In genomic region chr21:14737922-14738321, GRCh38 we compare ENCODE assay signal across 8 cellular contexts.
DNase-seq lines count a peak whose midpoint lies in the region; ATAC-seq, FAIRE-seq and TF ChIP-seq lines count a peak whose summit lies in the region.

No MANE protein-coding gene starts in this region.

- BruUV-seq in K562 (replicated peaks; lab: Mats Ljungman, UMichigan): no TSS peak

- TF ChIP-seq POLR2A in K562 (conservative IDR thresholded peaks at IDR 0.05): no peak

- peak; percentile 62 to 87 for TF ChIP-seq RAD21 in K562 (CRISPR knock-in tag; conservative IDR thresholded peaks at IDR 0.05 in 1 of 2, IDR thresholded peaks at IDR 0.05 in 1 of 2)

- peaks cover 2% of the 10 kb centered on the region; the same call in 1 of the 2 replicates for H3K9me3 ChIP-seq in K562 (replicated peaks; ENCODE audit: control insufficient read depth, insufficient read depth, low read depth, low read length)

- H3K4me1 Mint-ChIP-seq in stimulated activated naive B cell treated with anti-CD40 and anti-IgM and Interleukin-4, amounts not matched to agents 10 μg/mL and 1 μg/mL and 100 μg/mL, for 72 hours: peaks cover 18 to 45% of the 10 kb centered on the region in 2 donors

- peaks cover 0 to 42% of the 10 kb centered on the region in 2 experiments; a peak in 3 of 5 replicates for H3K4me1 ChIP-seq in K562 (replicated peaks in 1 of 2; ENCODE audit: control insufficient read depth in 2 of 2, insufficient read depth in 2 of 2, low read length in 2 of 2)

- no peaks in the 10 kb centered on the region for H4K20me1 ChIP-seq in K562 (replicated peaks; ENCODE audit: control insufficient read depth, insufficient read depth, low read length)

- no peak overlapping the region for H3K4me3 ChIP-seq in K562

- DNase-seq in NCI-H146 treated with DMSO at 0.1 percent for 48 hours (lab: John Stamatoyannopoulos, UW; ENCODE audit: unreplicated experiment) (peak; percentile 1), NCI-H146 (lab: John Stamatoyannopoulos, UW) (no peak), RPMI7951 (ENCODE audit: low read depth) (peak; percentile 3), K562 (ENCODE audit: extremely low read depth in 1 of 4, low spot score in 3 of 4) (peak in 3 of 4 experiments; percentile 39 to 88 (median 49)), kidney tubule cell (ENCODE audit: low spot score) (peak; percentile 63), NCI-H345 treated with DMSO at 0.1 percent for 48 hours (lab: John Stamatoyannopoulos, UW; ENCODE audit: unreplicated experiment) (no peak)
- peak; percentile 26 for DNase-seq in stimulated activated naive B cell treated with anti-CD40 and anti-IgM and Interleukin-4, amounts not matched to agents 10 μg/mL and 1 μg/mL and 100 μg/mL, for 72 hours

- peak overlapping the region; percentile 64; the same call in 1 of the 3 replicates for H3K27ac ChIP-seq in K562 (ENCODE audit: extremely low read depth, low read depth, low read length)

- POLR2A ChIA-PET in K562 (lab: Yijun Ruan, JAX): interaction anchor here (0.7 to 1.4 kb wide), 8 partner anchors 8 to 430 kb away, joined by 3 to 4 read pairs (median 3); partner anchors contain the start of gene HSPA13

- H3K36me3 ChIP-seq in K562 (ENCODE audit: control insufficient read depth, insufficient read depth, low read length): peaks cover 21% of the 10 kb centered on the region; the same call in 1 of the 3 replicates

- no peaks in the 10 kb centered on the region for H3K27me3 ChIP-seq in K562 (ENCODE audit: control insufficient read depth in 2 of 2, insufficient read depth in 2 of 2, low read length in 2 of 2)

- H3K79me2 ChIP-seq in K562 (ENCODE audit: control insufficient read depth, insufficient read depth, low read length): peaks cover 22% of the 10 kb centered on the region

- H3K27ac Mint-ChIP-seq in stimulated activated naive B cell treated with anti-CD40 and anti-IgM and Interleukin-4, amounts not matched to agents 10 μg/mL and 1 μg/mL and 100 μg/mL, for 72 hours: no peak overlapping the region

- FAIRE-seq in K562 (lab: Jason Lieb, UNC): peak; percentile 54

- in situ Hi-C loops in K562 (cut with MboI): no loop called here

- H2AFZ ChIP-seq in K562 (ENCODE audit: low read depth, low read length): peak overlapping the region; percentile 20; the same call in 1 of the 2 replicates

- intact Hi-C loops in K562 (cut with micrococcal nuclease): loop anchor here (1.0 to 5.0 kb wide), 6 partner anchors 34 to 286 kb away; no protein-coding TSS in a partner anchor

- no peaks in the 10 kb centered on the region for H3K27me3 Mint-ChIP-seq in stimulated activated naive B cell treated with anti-CD40 and anti-IgM and Interleukin-4, amounts not matched to agents 10 μg/mL and 1 μg/mL and 100 μg/mL, for 72 hours

- peaks cover 4 to 10% of the 10 kb centered on the region in 2 donors for H3K36me3 Mint-ChIP-seq in stimulated activated naive B cell treated with anti-CD40 and anti-IgM and Interleukin-4, amounts not matched to agents 10 μg/mL and 1 μg/mL and 100 μg/mL, for 72 hours

- ATAC-seq in HG03571 (IDR thresholded peaks at IDR 0.05; ENCODE audit: unreplicated experiment): peak; percentile 62
- ATAC-seq in K562: peak; percentile 79
- ATAC-seq in stimulated activated naive B cell treated with anti-CD40 and anti-IgM and Interleukin-4, amounts not matched to agents 10 μg/mL and 1 μg/mL and 100 μg/mL, for 72 hours (replicated peaks): peak; percentile 41 to 54

- no peaks in the 10 kb centered on the region for H3K9me1 ChIP-seq in K562 (ENCODE audit: control insufficient read depth, insufficient read depth, low read length)

- TF ChIP-seq CTCF in K562 (IDR thresholded peaks at IDR 0.05 in 2 of 3, conservative IDR thresholded peaks at IDR 0.05 in 1 of 3; ENCODE audit: insufficient read depth in 2 of 3, low read depth in 1 of 3, low read length in 3 of 3): peak; percentile 45 to 76 (median 61)

- TF ChIP-seq EP300 in K562 (IDR thresholded peaks at IDR 0.05; ENCODE audit: low read length): peak; percentile 44

- WGBS in K562 (ENCODE audit: insufficient coverage, low coverage, missing lambda C conversion rate): 15% methylated on average over 6 of the region's 6 CpGs

- CTCF ChIA-PET in K562 (lab: Yijun Ruan, JAX; ENCODE audit: low intra/inter-chr PET ratio): interaction anchor here (0.9 kb wide), 1 partner anchor 193 kb away, joined by 3 read pairs; no protein-coding TSS in a partner anchor

- no peak overlapping the region; the same call in 1 of the 2 replicates for H3K4me2 ChIP-seq in K562 (ENCODE audit: insufficient read depth, low read length)

- H3K9me3 Mint-ChIP-seq in stimulated activated naive B cell treated with anti-CD40 and anti-IgM and Interleukin-4, amounts not matched to agents 10 μg/mL and 1 μg/mL and 100 μg/mL, for 72 hours: peaks cover 0 to 2% of the 10 kb centered on the region in 2 donors

- H3K4me3 Mint-ChIP-seq in stimulated activated naive B cell treated with anti-CD40 and anti-IgM and Interleukin-4, amounts not matched to agents 10 μg/mL and 1 μg/mL and 100 μg/mL, for 72 hours: no peak overlapping the region

- peak overlapping the region in 1 of 2 experiments; percentile 3; a peak in 1 of 4 replicates for H3K9ac ChIP-seq in K562 (ENCODE audit: insufficient read depth in 1 of 2, low read depth in 2 of 2, low read length in 2 of 2)

TF ChIP-seq in K562, 482 proteins besides CTCF, POLR2A, EP300 and RAD21 (continues in another document):
- no peak for TF ChIP-seq CEBPG (CRISPR knock-in tag; IDR thresholded peaks at IDR 0.05)
- no peak for TF ChIP-seq CEBPG (tag; conservative IDR thresholded peaks at IDR 0.05 in 1 of 2, IDR thresholded peaks at IDR 0.05 in 1 of 2)
- TF ChIP-seq BRD9 (IDR thresholded peaks at IDR 0.05; ENCODE audit: low read depth, partially characterized antibody): peak; percentile 86
- no peak for TF ChIP-seq NEUROD1 (IDR thresholded peaks at IDR 0.05; ENCODE audit: borderline replicate concordance, low read depth, low read length, partially characterized antibody)
- no peak for TF ChIP-seq HNRNPH1 (optimal IDR thresholded peaks at IDR 0.05; ENCODE audit: low read depth, low read length)
- no peak for TF ChIP-seq THRAP3 (IDR thresholded peaks at IDR 0.05; ENCODE audit: borderline replicate concordance)
- TF ChIP-seq E2F4 (CRISPR knock-in tag; IDR thresholded peaks at IDR 0.05; ENCODE audit: low read depth): no peak
- TF ChIP-seq ZNF274 (IDR thresholded peaks at IDR 0.05; ENCODE audit: borderline replicate concordance, low read depth, low read length): no peak
- no peak for TF ChIP-seq TCFL5 (CRISPR knock-in tag; conservative IDR thresholded peaks at IDR 0.05)
- no peak for TF ChIP-seq SREBF2 (CRISPR knock-in tag; IDR thresholded peaks at IDR 0.05)

Comparison
In these comparisons a context has a peak if more than half of its experiments do, and no peak if none do; other contexts are left out.
1. DNase-seq: peak in NCI-H146 treated with DMSO at 0.1 percent for 48 hours (single experiment), RPMI7951 (single experiment), K562 (3 of 4), kidney tubule cell (single experiment) and stimulated activated naive B cell treated with anti-CD40 and anti-IgM and Interleukin-4, amounts not matched to agents 10 μg/mL and 1 μg/mL and 100 μg/mL, for 72 hours (single experiment); none in NCI-H146 (single experiment) and NCI-H345 treated with DMSO at 0.1 percent for 48 hours (single experiment).
2. Peak in every context shown above with its lines, with median percentiles within 50 percentile points of each other: ATAC-seq.